19 cellular contexts compared by ENCODE assay signal in the genomic region with DNA sequence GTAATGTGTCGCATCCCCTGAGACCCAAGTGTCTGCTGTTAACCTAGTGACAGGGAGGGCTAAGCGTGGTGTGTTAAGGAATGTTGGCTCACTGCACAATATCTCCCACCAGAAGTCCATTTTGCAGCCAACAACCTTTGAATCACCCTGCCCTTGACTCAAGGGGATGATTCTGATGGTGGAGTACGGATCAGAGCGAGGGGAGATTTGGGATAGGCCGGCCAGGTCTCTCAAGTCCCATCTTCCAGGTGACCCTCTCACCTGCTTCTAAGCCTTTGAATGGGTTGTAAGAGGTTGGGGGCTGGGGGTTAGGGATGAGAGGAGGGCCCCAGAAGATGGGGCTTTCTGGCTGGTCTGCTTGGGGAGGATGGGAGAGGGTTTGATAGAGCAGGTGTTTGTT.
"Had no signal": no experiment of that assay in that cellular context is flagged by ENCODE, and none has a peak within 500 bp of the region (broad histone marks: within the 10 kb centered on the region; RNA-seq: fewer than 3 reads in every experiment).

No MANE protein-coding gene starts in this region.

- H3K4me1 ChIP-seq: uterus had no signal

- FAIRE-seq: kidney, TTC549 had no signal

- H3K36me3 ChIP-seq: adrenal gland, gastroesophageal sphincter, thoracic aorta, uterus had no signal

- H3K27me3 Mint-ChIP-seq: stimulated activated naive CD8-positive, alpha-beta T cell treated with anti-CD3 and anti-CD28 coated beads, Interleukin-15, amount 100 ng/mL, for 72 hours had no signal

- H3K9me3 Mint-ChIP-seq: activated CD4-positive, alpha-beta T cell treated with anti-CD3 and anti-CD28 coated beads, Interleukin-2, amount 10 ng/mL, durations not matched to agents 7 days and 5 days; stimulated activated naive CD8-positive, alpha-beta T cell treated with anti-CD3 and anti-CD28 coated beads, Interleukin-15, amount 100 ng/mL, for 72 hours had no signal

- H3K9me3 ChIP-seq: adrenal gland, gastroesophageal sphincter, psoas muscle, thoracic aorta, uterus had no signal

- DNase-seq: activated CD4-positive, alpha-beta T cell treated with anti-CD3 and anti-CD28 coated beads, Interleukin-2, amount 10 ng/mL, durations not matched to agents 7 days and 5 days; activated CD4-positive, CD25-positive, alpha-beta regulatory T cell; activated gamma-delta T cell treated with Interleukin-2 at 50 U/mL for 16 hours; cortex of kidney; effector memory CD4-positive, alpha-beta T cell; kidney; left ventricle myocardium superior; occipital lobe; psoas muscle; stimulated activated CD4-positive, alpha-beta T cell treated with anti-CD3 and anti-CD28 coated beads, Interleukin-12 subunit alpha, Interleukin-12 subunit beta, amount 100 ng/mL, for 4 hours; stimulated activated CD4-positive, alpha-beta T cell treated with anti-CD3 and anti-CD28 coated beads, Interleukin-2, amount 100 ng/mL, for 48 hours; stimulated activated naive CD8-positive, alpha-beta T cell treated with anti-CD3 and anti-CD28 coated beads, Interleukin-15, amount 100 ng/mL, for 72 hours; T-helper 2 cell; uterus had no signal

- ATAC-seq: gastroesophageal sphincter; psoas muscle; SK-N-SH treated with all-trans-retinoic acid at 6 μM for 48 hours; stimulated activated naive CD8-positive, alpha-beta T cell treated with anti-CD3 and anti-CD28 coated beads, Interleukin-15, amount 100 ng/mL, for 72 hours had no signal

- H3K27me3 ChIP-seq: adrenal gland, gastroesophageal sphincter, uterus had no signal

- H3K27ac ChIP-seq: thoracic aorta, uterus had no signal
